23 cellular contexts compared by ENCODE assay signal in the genomic region with DNA sequence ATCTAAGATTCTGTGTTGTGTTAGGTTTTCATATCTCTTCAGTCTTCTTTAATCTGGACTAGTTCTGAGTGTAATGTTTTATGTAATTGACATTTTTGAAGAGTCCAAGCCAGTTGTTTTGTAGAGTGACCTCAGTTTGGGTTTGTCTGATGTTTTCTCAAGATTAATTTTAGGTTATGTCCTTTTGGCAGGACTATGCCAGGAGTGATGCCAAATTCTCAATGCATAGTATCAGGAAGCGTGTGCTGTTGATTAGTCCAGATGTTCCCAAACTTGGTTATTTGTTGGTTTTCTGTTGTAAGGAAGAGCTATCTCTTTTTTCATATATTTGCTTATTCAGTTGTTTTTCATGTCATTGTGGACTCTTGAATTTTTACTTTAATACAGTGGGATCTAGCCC.
"Had no signal": no experiment of that assay in that cellular context is flagged by ENCODE, and none has a peak within 500 bp of the region (broad histone marks: within the 10 kb centered on the region; RNA-seq: fewer than 3 reads in every experiment).

No MANE protein-coding gene starts in this region.

- DNase-seq: activated CD4-positive, alpha-beta memory T cell treated with anti-CD3 and anti-CD28 coated beads, Interleukin-2, amount 10 ng/mL, durations not matched to agents 7 days and 5 days; activated CD4-positive, alpha-beta T cell treated with anti-CD3 and anti-CD28 coated beads for 48 hours; activated CD4-positive, CD25-positive, alpha-beta regulatory T cell; activated effector memory CD4-positive, alpha-beta T cell treated with Interleukin-2 at 50 U/mL for 16 hours; activated naive CD4-positive, alpha-beta T cell treated with anti-CD3 and anti-CD28 coated beads for 36 hours; activated naive CD8-positive, alpha-beta T cell treated with anti-CD3 and anti-CD28 coated beads, Interleukin-2, amount 10 ng/mL, durations not matched to agents 7 days and 5 days; activated T-cell treated with anti-CD3 and anti-CD28 coated beads, Interleukin-2, amount 50 U/mL, for 72 hours; amygdala; effector CD4-positive, alpha-beta T cell; heart left ventricle; lower lobe of right lung; mesendoderm; mucosa of descending colon; occipital lobe; small intestine; stimulated activated CD4-positive, alpha-beta T cell treated with anti-CD3 and anti-CD28 coated beads, Interleukin-2, amount 100 ng/mL, for 24 hours; stimulated activated naive CD8-positive, alpha-beta T cell treated with anti-CD3 and anti-CD28 coated beads, Interleukin-15, amount 100 ng/mL, for 72 hours; tibial artery had no signal

- H3K4me1 ChIP-seq: lower lobe of right lung had no signal

- H3K9me3 ChIP-seq: esophagus muscularis mucosa, lower lobe of right lung, mucosa of descending colon, tibial artery had no signal

- H3K27ac ChIP-seq: esophagus muscularis mucosa, lower lobe of right lung had no signal

- H3K4me3 ChIP-seq: esophagus muscularis mucosa, heart left ventricle, lower lobe of right lung, mucosa of descending colon, tibial artery had no signal

- H3K27me3 ChIP-seq: esophagus muscularis mucosa, heart left ventricle, tibial artery had no signal

- FAIRE-seq: bronchial epithelial cell, keratinocyte, small intestine had no signal

- ATAC-seq: activated T-cell treated with anti-CD3 and anti-CD28 coated beads, Interleukin-2, amount 50 U/mL, for 72 hours; lower lobe of right lung; mucosa of descending colon; sciatic nerve; stimulated activated effector memory CD8-positive, alpha-beta T cell treated with anti-CD3 and anti-CD28 coated beads, Interleukin-12 subunit alpha, Interleukin-12 subunit beta, amount 100 ng/mL, for 72 hours; stimulated activated naive CD8-positive, alpha-beta T cell treated with anti-CD3 and anti-CD28 coated beads, Interleukin-15, amount 100 ng/mL, for 72 hours had no signal
